Comparison of ENCODE assay signal across 11 cellular contexts in genomic region chr11:4345366-4345765, GRCh38. TPM values are rescaled to one million over a fixed set of nuclear protein-coding genes. Genes with fewer than 3 reads are reported as not detected.
"Had no signal": no experiment of that assay in that cellular context is flagged by ENCODE, and none has a peak within 500 bp of the region (broad histone marks: within the 10 kb centered on the region; RNA-seq: fewer than 3 reads in every experiment).

No MANE protein-coding gene starts in this region.

RNA-seq across cellular contexts. Expression of gene OR52B4, which starts 22.8 kb away (rescaled TPM):
- total RNA-seq: stomach, subcutaneous adipose tissue, suprapubic skin, temporal lobe, testis, thoracic aorta, thyroid gland, transverse colon, ureter, urinary bladder, vagina had no signal
- polyA plus RNA-seq: stomach, urinary bladder had no signal
